In the genomic region with DNA sequence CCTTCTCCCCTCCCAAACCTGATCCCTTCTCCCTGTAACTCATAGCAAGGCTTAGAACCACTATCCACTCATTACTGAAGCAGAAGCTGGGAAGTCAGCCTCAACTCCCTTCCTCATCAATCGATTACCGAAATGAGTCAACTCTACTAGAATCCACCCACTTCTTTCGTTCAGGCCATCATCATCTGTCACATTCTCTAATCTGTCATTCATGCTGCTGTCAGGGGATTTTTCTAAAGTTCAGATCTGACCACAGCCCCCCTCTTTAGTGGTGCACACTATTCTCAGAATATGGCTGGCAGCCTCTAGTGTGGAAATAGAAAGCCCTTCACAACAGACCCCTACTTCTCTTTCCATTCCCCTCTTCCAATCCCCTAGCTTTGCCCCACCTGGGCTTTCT, we compare ENCODE assay signal across 11 cellular contexts.
A peak's percentile ranks its signal among the peaks of the same experiment; 100 is the strongest.
DNase-seq lines count a peak whose midpoint lies in the region; ATAC-seq lines count a peak whose summit lies in the region.
"Had no signal": no experiment of that assay in that cellular context is flagged by ENCODE, and none has a peak within 500 bp of the region (broad histone marks: within the 10 kb centered on the region; RNA-seq: fewer than 3 reads in every experiment).

No MANE protein-coding gene starts in this region.

- DNase-seq in stimulated activated CD4-positive, alpha-beta T cell treated with anti-CD3 and anti-CD28 coated beads, Interleukin-12 subunit alpha, Interleukin-12 subunit beta, amount 100 ng/mL, for 48 hours (ENCODE audit: low read depth in 2 of 3, low spot score in 1 of 3) = peak; percentile 27 to 51 (median 39)
- DNase-seq in stimulated activated CD4-positive, alpha-beta T cell treated with anti-CD3 and anti-CD28 coated beads, Interleukin-12 subunit alpha, Interleukin-12 subunit beta, amount 100 ng/mL, for 4 hours = no peak
- DNase-seq in stimulated activated naive CD8-positive, alpha-beta T cell treated with anti-CD3 and anti-CD28 coated beads, Interleukin-15, Interleukin-2, amounts not matched to agents 100 U/mL and 50 U/mL, for 24 hours = peak; percentile 64
- DNase-seq in HPDE6-E6E7 (ENCODE audit: extremely low spot score) (no peak), putamen (ENCODE audit: low spot score) (no peak), NCI-H1436 treated with DMSO at 0.1 percent for 48 hours (lab: John Stamatoyannopoulos, UW) (no peak)
- DNase-seq: H7, left ventricle myocardium inferior, NCI-H146 had no signal

- ATAC-seq in HG02571 (IDR thresholded peaks at IDR 0.05; ENCODE audit: unreplicated experiment) (peak; percentile 76), HG03469 (IDR thresholded peaks at IDR 0.05; ENCODE audit: unreplicated experiment) (peak; percentile 65)
- peak; percentile 95 for ATAC-seq in stimulated activated naive CD8-positive, alpha-beta T cell treated with anti-CD3 and anti-CD28 coated beads, Interleukin-15, Interleukin-2, amounts not matched to agents 100 U/mL and 50 U/mL, for 24 hours

Comparison
In these comparisons a context has a peak if more than half of its experiments do, and no peak if none do; other contexts are left out.
1. DNase-seq: peak in stimulated activated CD4-positive, alpha-beta T cell treated with anti-CD3 and anti-CD28 coated beads, Interleukin-12 subunit alpha, Interleukin-12 subunit beta, amount 100 ng/mL, for 48 hours (3 of 3) and stimulated activated naive CD8-positive, alpha-beta T cell treated with anti-CD3 and anti-CD28 coated beads, Interleukin-15, Interleukin-2, amounts not matched to agents 100 U/mL and 50 U/mL, for 24 hours (single experiment); none in stimulated activated CD4-positive, alpha-beta T cell treated with anti-CD3 and anti-CD28 coated beads, Interleukin-12 subunit alpha, Interleukin-12 subunit beta, amount 100 ng/mL, for 4 hours (single experiment), HPDE6-E6E7 (single experiment), putamen (single experiment) and NCI-H1436 treated with DMSO at 0.1 percent for 48 hours (single experiment).
2. Peak in every context shown above with its lines, with median percentiles within 50 percentile points of each other: ATAC-seq.